ENCODE assay signal across 9 cellular contexts in the genomic region with DNA sequence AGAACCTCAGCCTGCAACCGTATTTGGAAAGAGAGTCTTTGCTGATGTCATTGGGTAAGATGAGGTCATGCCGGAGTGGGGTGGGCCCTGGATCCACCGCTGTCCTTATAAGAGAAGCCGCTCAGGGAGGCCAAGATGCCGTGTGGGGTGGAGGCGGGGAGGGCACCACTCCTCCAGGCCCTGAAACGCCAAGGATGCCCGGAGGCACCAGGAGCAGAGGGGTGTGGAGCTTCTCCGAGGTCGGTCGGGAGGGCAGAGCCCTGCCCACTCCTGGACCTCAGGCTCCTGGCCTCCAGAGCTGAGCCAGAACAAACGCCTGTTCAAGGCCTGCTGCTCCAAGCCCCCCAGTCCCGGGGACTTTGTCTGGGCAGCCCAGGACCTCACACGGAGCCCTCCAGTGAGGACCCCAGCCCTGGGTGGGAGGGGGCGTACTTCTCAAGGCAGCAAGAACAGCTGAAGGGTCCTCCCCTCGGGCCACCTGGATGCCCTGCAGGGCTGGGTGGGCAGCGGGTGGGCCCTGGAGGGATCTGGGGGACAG. TPM values are rescaled to one million over a fixed set of nuclear protein-coding genes. Genes with fewer than 3 reads are reported as not detected.
A peak's percentile ranks its signal among the peaks of the same experiment; 100 is the strongest.
DNase-seq lines count a peak whose midpoint lies in the region; ATAC-seq, FAIRE-seq and TF ChIP-seq lines count a peak whose summit lies in the region.
"Had no signal": no experiment of that assay in that cellular context is flagged by ENCODE, and none has a peak within 500 bp of the region (broad histone marks: within the 10 kb centered on the region; RNA-seq: fewer than 3 reads in every experiment).

No MANE protein-coding gene starts in this region.

- no peak overlapping the region for H3K4me3 ChIP-seq in pancreas

- DNase-seq in AG08396 (ENCODE audit: low spot score) (peak; percentile 97), T1000 (lab: John Stamatoyannopoulos, UW) (peak; percentile 79), globus pallidus (ENCODE audit: low spot score) (peak; percentile 16), pancreas (peak in 1 of 6 donors; percentile 71), NCI-H526 (lab: John Stamatoyannopoulos, UW) (no peak), foreskin keratinocyte (no peak)

- H3K4me1 ChIP-seq in pancreas (no peaks in the 10 kb centered on the region), foreskin keratinocyte (no peaks in the 10 kb centered on the region)

- H3K36me3 ChIP-seq in pancreas = no peaks in the 10 kb centered on the region

- FAIRE-seq in pancreas (lab: Jason Lieb, UNC) = no peak

- ATAC-seq in pancreas (peak in 3 of 4 donors; percentile 6 to 37 (median 35)), GM18511 (IDR thresholded peaks at IDR 0.05; ENCODE audit: unreplicated experiment) (no peak), GM21515 (IDR thresholded peaks at IDR 0.05; ENCODE audit: unreplicated experiment) (no peak), foreskin keratinocyte (no peak)

- 75% methylated on average over 17 of the region's 17 CpGs for WGBS in pancreas, 2 donors

- H3K27me3 ChIP-seq in pancreas = no peaks in the 10 kb centered on the region
- H3K27me3 ChIP-seq in foreskin keratinocyte = no peaks in the 10 kb centered on the region

- intact Hi-C loops in pancreas (cut with DNase I) = loop anchor here in 1 of 3 donors (10.0 kb wide), 1 partner anchor 144 kb away; no protein-coding TSS in a partner anchor

- H3K27ac ChIP-seq in pancreas (peak overlapping the region in 3 of 4 donors; percentile 45 to 48 (median 46)), foreskin keratinocyte (no peak overlapping the region)

- H3K9me3 ChIP-seq in pancreas = no peaks in the 10 kb centered on the region

- TF ChIP-seq CTCF in pancreas (IDR thresholded peaks at IDR 0.05) = no peak
- no peak for TF ChIP-seq CTCF in foreskin keratinocyte (conservative IDR thresholded peaks at IDR 0.05)

RNA-seq across cellular contexts. Expression of gene PIP5K1C, which starts 29.9 kb away (rescaled TPM):
- total RNA-seq in pancreas = 10 to 100 TPM; 12.9 to 21.4 (median 14.9) TPM
- 10 to 100 TPM; 14.1 to 24.8 TPM for polyA plus RNA-seq in pancreas
- 15.5 and 16.3 TPM in 2 replicates for total RNA-seq in foreskin keratinocyte
- 10.0 and 11.6 TPM in 2 replicates for polyA plus RNA-seq in foreskin keratinocyte

RNA-seq across cellular contexts. Expression of gene TJP3, which starts 37.9 kb away (rescaled TPM):
- total RNA-seq in pancreas (10 to 100 TPM in 5 of 6 donors, 1 to 10 TPM in 1; 9.2 to 23.7 (median 15.1) TPM), foreskin keratinocyte (not detected in 2 replicates)
- polyA plus RNA-seq in pancreas (10 to 100 TPM; 26.2 to 36.0 TPM), foreskin keratinocyte (not detected in 2 replicates)
- total RNA-seq: glomerular endothelial cell had no signal

RNA-seq across cellular contexts. Expression of gene CACTIN, which starts 43.7 kb away (rescaled TPM):
- total RNA-seq in pancreas (10 to 100 TPM in 3 of 6 donors, 1 to 10 TPM in 3; 6.8 to 14.6 (median 10.4) TPM), foreskin keratinocyte (23.7 and 26.1 TPM in 2 replicates)
- polyA plus RNA-seq in pancreas (10 to 100 TPM; 17.4 to 27.2 TPM), foreskin keratinocyte (17.9 and 18.0 TPM in 2 replicates)

Comparison
In these comparisons a context has a peak if more than half of its experiments do, and no peak if none do; other contexts are left out.
1. DNase-seq: peak in AG08396 (single experiment), T1000 (single experiment) and globus pallidus (single experiment); none in NCI-H526 (0 of 2) and foreskin keratinocyte (0 of 2).
2. ATAC-seq: peak in pancreas (3 of 4); none in GM18511 (single experiment), GM21515 (single experiment) and foreskin keratinocyte (single experiment).